In genomic region chr2:88865801-88866353, GRCh38 we compare ENCODE assay signal across 14 cellular contexts.
DNase-seq lines count a peak whose midpoint lies in the region; ATAC-seq, FAIRE-seq and TF ChIP-seq lines count a peak whose summit lies in the region.
"Had no signal": no experiment of that assay in that cellular context is flagged by ENCODE, and none has a peak within 500 bp of the region (broad histone marks: within the 10 kb centered on the region; RNA-seq: fewer than 3 reads in every experiment).

No MANE protein-coding gene starts in this region.

- no peaks in the 10 kb centered on the region for H3K36me3 Mint-ChIP-seq in activated T-cell treated with anti-CD3 and anti-CD28 coated beads, Interleukin-2, amount 50 U/mL, for 4 hours (ENCODE audit: insufficient read depth)
- no peaks in the 10 kb centered on the region for H3K36me3 Mint-ChIP-seq in activated T-cell treated with anti-CD3 and anti-CD28 coated beads, Interleukin-2, amount 50 U/mL, for 72 hours (ENCODE audit: insufficient read depth in 2 of 2)
- H3K36me3 Mint-ChIP-seq in activated naive CD4-positive, alpha-beta T cell treated with anti-CD3 and anti-CD28 coated beads for 36 hours (ENCODE audit: low read depth), result no peaks in the 10 kb centered on the region
- H3K36me3 Mint-ChIP-seq: neural progenitor cell had no signal

- H3K9me3 Mint-ChIP-seq in activated T-cell treated with anti-CD3 and anti-CD28 coated beads, Interleukin-2, amount 50 U/mL, for 4 hours, result no peaks in the 10 kb centered on the region
- no peaks in the 10 kb centered on the region for H3K9me3 Mint-ChIP-seq in activated T-cell treated with anti-CD3 and anti-CD28 coated beads, Interleukin-2, amount 50 U/mL, for 72 hours
- H3K9me3 Mint-ChIP-seq in activated naive CD4-positive, alpha-beta T cell treated with anti-CD3 and anti-CD28 coated beads for 36 hours, result no peaks in the 10 kb centered on the region
- H3K9me3 Mint-ChIP-seq: activated T-helper 17 cell treated with anti-CD3 and anti-CD28 coated beads, Interleukin-2, amount 50 U/mL, for 72 hours had no signal

- H3K4me3 Mint-ChIP-seq in activated T-cell treated with anti-CD3 and anti-CD28 coated beads, Interleukin-2, amount 50 U/mL, for 4 hours, result peak overlapping the region; percentile 39
- peak overlapping the region in 1 of 2 donors; percentile 42 for H3K4me3 Mint-ChIP-seq in activated T-cell treated with anti-CD3 and anti-CD28 coated beads, Interleukin-2, amount 50 U/mL, for 72 hours
- no peak overlapping the region for H3K4me3 Mint-ChIP-seq in activated naive CD4-positive, alpha-beta T cell treated with anti-CD3 and anti-CD28 coated beads for 36 hours
- H3K4me3 Mint-ChIP-seq: activated T-helper 17 cell treated with anti-CD3 and anti-CD28 coated beads, Interleukin-2, amount 50 U/mL, for 72 hours; neural progenitor cell had no signal

- H3K4me1 Mint-ChIP-seq in activated T-cell treated with anti-CD3 and anti-CD28 coated beads, Interleukin-2, amount 50 U/mL, for 4 hours (ENCODE audit: low read depth), result peaks cover 6% of the 10 kb centered on the region
- H3K4me1 Mint-ChIP-seq in activated T-cell treated with anti-CD3 and anti-CD28 coated beads, Interleukin-2, amount 50 U/mL, for 72 hours (ENCODE audit: low read depth), result peaks cover 14% of the 10 kb centered on the region
- H3K4me1 Mint-ChIP-seq in activated naive CD4-positive, alpha-beta T cell treated with anti-CD3 and anti-CD28 coated beads for 36 hours (ENCODE audit: low read depth), result peaks cover 16% of the 10 kb centered on the region
- H3K4me1 Mint-ChIP-seq: activated T-helper 17 cell treated with anti-CD3 and anti-CD28 coated beads, Interleukin-2, amount 50 U/mL, for 72 hours; neural progenitor cell had no signal

- no peak for DNase-seq in activated T-cell treated with anti-CD3 and anti-CD28 coated beads, Interleukin-2, amount 50 U/mL, for 4 hours
- no peak for DNase-seq in activated T-cell treated with anti-CD3 and anti-CD28 coated beads, Interleukin-2, amount 50 U/mL, for 72 hours
- peak; percentile 29 for DNase-seq in RPMI7951 (ENCODE audit: low read depth)
- no peak for DNase-seq in T-helper 1 cell
- DNase-seq in D721Med (ENCODE audit: insufficient read length, low spot score), result no peak
- DNase-seq in activated CD4-positive, alpha-beta T cell treated with anti-CD3 and anti-CD28 coated beads, Interleukin-2, amount 50 U/mL, for 48 hours, result no peak
- DNase-seq in activated naive CD4-positive, alpha-beta T cell treated with anti-CD3 and anti-CD28 coated beads for 36 hours, result no peak
- DNase-seq: central memory CD4-positive, alpha-beta T cell; islet precursor cell; NCI-H1436 treated with DMSO at 0.1 percent for 48 hours had no signal

- intact Hi-C loops in activated naive CD4-positive, alpha-beta T cell treated with anti-CD3 and anti-CD28 coated beads for 36 hours (cut with micrococcal nuclease), result loop anchor here (5.0 kb wide), 1 partner anchor 34 kb away; no protein-coding TSS in a partner anchor

- TF ChIP-seq CTCF in D721Med (IDR thresholded peaks at IDR 0.05; ENCODE audit: insufficient read depth, missing control alignments), result no peak

- FAIRE-seq in D721Med (lab: Jason Lieb, UNC), result no peak
- FAIRE-seq: A204.1 had no signal

- no peak for ATAC-seq in activated T-cell treated with anti-CD3 and anti-CD28 coated beads, Interleukin-2, amount 50 U/mL, for 4 hours
- no peak for ATAC-seq in activated T-cell treated with anti-CD3 and anti-CD28 coated beads, Interleukin-2, amount 50 U/mL, for 72 hours (replicated peaks in 1 of 2)
- ATAC-seq in HG03039 (IDR thresholded peaks at IDR 0.05; ENCODE audit: unreplicated experiment), result peak; percentile 55
- ATAC-seq: activated T-helper 17 cell treated with anti-CD3 and anti-CD28 coated beads, Interleukin-2, amount 50 U/mL, for 72 hours had no signal

- CTCF ChIA-PET in activated naive CD4-positive, alpha-beta T cell treated with anti-CD3 and anti-CD28 coated beads for 36 hours (lab: Charles Lee), result interaction anchor here (2.1 to 6.3 kb wide), 2 partner anchors 9 to 14 kb away, joined by 9 to 32 read pairs; no protein-coding TSS in a partner anchor

- H3K27ac Mint-ChIP-seq in activated T-cell treated with anti-CD3 and anti-CD28 coated beads, Interleukin-2, amount 50 U/mL, for 72 hours, result no peak overlapping the region
- no peak overlapping the region for H3K27ac Mint-ChIP-seq in activated naive CD4-positive, alpha-beta T cell treated with anti-CD3 and anti-CD28 coated beads for 36 hours
- H3K27ac Mint-ChIP-seq: activated T-helper 17 cell treated with anti-CD3 and anti-CD28 coated beads, Interleukin-2, amount 50 U/mL, for 72 hours; neural progenitor cell had no signal

- peaks cover 16% of the 10 kb centered on the region for H3K27me3 Mint-ChIP-seq in activated T-cell treated with anti-CD3 and anti-CD28 coated beads, Interleukin-2, amount 50 U/mL, for 4 hours (ENCODE audit: low read depth)
- peaks cover 54% of the 10 kb centered on the region for H3K27me3 Mint-ChIP-seq in activated T-cell treated with anti-CD3 and anti-CD28 coated beads, Interleukin-2, amount 50 U/mL, for 72 hours (ENCODE audit: low read depth)
- H3K27me3 Mint-ChIP-seq in activated naive CD4-positive, alpha-beta T cell treated with anti-CD3 and anti-CD28 coated beads for 36 hours (ENCODE audit: low read depth), result peaks cover 18% of the 10 kb centered on the region
